8 cellular contexts compared by ENCODE assay signal in the genomic region with DNA sequence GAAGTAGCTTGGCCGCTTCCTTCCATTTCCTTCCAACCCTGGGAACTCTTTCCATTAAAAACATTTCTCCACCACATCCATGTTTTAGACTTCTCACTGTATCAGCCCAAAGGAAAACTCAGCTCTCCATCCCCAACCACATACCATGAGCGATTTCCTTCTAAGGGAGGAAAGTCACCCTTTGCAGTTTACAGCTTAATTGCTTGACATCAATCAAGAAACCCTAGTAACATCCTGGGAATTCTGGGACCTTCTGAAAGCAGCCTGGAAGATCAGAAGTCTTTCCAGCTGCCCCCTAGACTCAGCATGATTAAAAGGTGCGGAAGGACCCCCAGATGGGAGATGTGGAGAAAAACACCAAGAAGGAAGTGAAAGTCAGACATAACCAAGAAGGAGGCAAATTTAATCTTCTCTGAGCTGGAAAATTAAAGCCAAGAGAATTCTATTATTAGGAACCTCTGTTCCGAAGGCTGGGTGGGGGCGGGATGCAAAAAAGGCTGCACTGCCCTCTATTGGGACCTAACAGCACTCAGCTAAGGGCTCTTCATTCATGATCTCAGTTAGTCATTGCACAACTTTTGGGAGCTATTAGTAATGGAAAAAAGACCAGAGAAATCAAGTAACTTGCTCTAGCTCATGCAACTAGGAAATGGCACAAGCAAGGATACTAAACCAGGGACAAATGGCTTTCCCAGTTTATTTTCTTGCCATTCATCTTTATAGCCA.
DNase-seq lines count a peak whose midpoint lies in the region; ATAC-seq and TF ChIP-seq lines count a peak whose summit lies in the region.

No MANE protein-coding gene starts in this region.

- in situ Hi-C loops in T47D (cut with HindIII; ENCODE audit: low pct_unique_long_range_greater_than_20kb, low sequenced_read_pairs), result no loop called here

- peaks cover 9% of the 10 kb centered on the region for H3K4me1 ChIP-seq in testis

- H3K27me3 Mint-ChIP-seq in activated T-cell treated with anti-CD3 and anti-CD28 coated beads, Interleukin-2, amount 50 U/mL, for 4 hours (ENCODE audit: low read depth), result peaks cover 8% of the 10 kb centered on the region

- TF ChIP-seq POLR2A in testis (IDR thresholded peaks at IDR 0.05), result no peak

- H3K36me3 ChIP-seq in testis (ENCODE audit: low read depth, missing control alignments), result no peaks in the 10 kb centered on the region

- no peaks in the 10 kb centered on the region for H3K9me3 Mint-ChIP-seq in activated T-cell treated with anti-CD3 and anti-CD28 coated beads, Interleukin-2, amount 50 U/mL, for 4 hours

- 45% methylated on average over 5 of the region's 5 CpGs for WGBS in testis, 2 donors

- H3K27ac ChIP-seq in testis, result peak overlapping the region in 1 of 2 donors; percentile 76

- DNase-seq in activated T-cell treated with anti-CD3 and anti-CD28 coated beads, Interleukin-2, amount 50 U/mL, for 4 hours, result no peak
- no peak for DNase-seq in activated T-cell treated with anti-CD3 and anti-CD28 coated beads, Interleukin-2, amount 50 U/mL, for 1 hour
- DNase-seq in NCI-H2171 treated with DMSO at 0.1 percent for 48 hours (lab: John Stamatoyannopoulos, UW) (peak; percentile 50), T47D (ENCODE audit: low read depth in 1 of 2, low spot score in 1 of 2) (peak; percentile 54 to 63), left kidney (ENCODE audit: low read depth, low spot score) (peak; percentile 81), testis (peak; percentile 61), activated gamma-delta T cell treated with Interleukin-2 at 50 U/mL for 16 hours (no peak)

- H3K27me3 ChIP-seq in testis, result no peaks in the 10 kb centered on the region

- TF ChIP-seq CTCF in testis (IDR thresholded peaks at IDR 0.05), result peak; percentile 12 to 53 (median 48)

- peaks cover 20% of the 10 kb centered on the region for H3K4me1 Mint-ChIP-seq in activated T-cell treated with anti-CD3 and anti-CD28 coated beads, Interleukin-2, amount 50 U/mL, for 4 hours (ENCODE audit: low read depth)

- intact Hi-C loops in testis (cut with DNase I; ENCODE audit: low total_unique reads), result loop anchor here (10.0 kb wide), 1 partner anchor 510 kb away; no protein-coding TSS in a partner anchor

- no peak overlapping the region for H3K4me3 Mint-ChIP-seq in activated T-cell treated with anti-CD3 and anti-CD28 coated beads, Interleukin-2, amount 50 U/mL, for 4 hours

- ATAC-seq in activated T-cell treated with anti-CD3 and anti-CD28 coated beads, Interleukin-2, amount 50 U/mL, for 4 hours, result peak; percentile 35 to 48
- no peak for ATAC-seq in HG03565 (IDR thresholded peaks at IDR 0.05; ENCODE audit: unreplicated experiment)

- no peak overlapping the region for H3K4me3 ChIP-seq in testis

- no peaks in the 10 kb centered on the region for H3K9me3 ChIP-seq in testis

- H3K36me3 Mint-ChIP-seq in activated T-cell treated with anti-CD3 and anti-CD28 coated beads, Interleukin-2, amount 50 U/mL, for 4 hours (ENCODE audit: insufficient read depth), result no peaks in the 10 kb centered on the region

Comparison
In these comparisons a context has a peak if more than half of its experiments do, and no peak if none do; other contexts are left out.
1. DNase-seq: peak in NCI-H2171 treated with DMSO at 0.1 percent for 48 hours (single experiment), T47D (2 of 2), left kidney (single experiment) and testis (single experiment); none in activated T-cell treated with anti-CD3 and anti-CD28 coated beads, Interleukin-2, amount 50 U/mL, for 4 hours (single experiment), activated T-cell treated with anti-CD3 and anti-CD28 coated beads, Interleukin-2, amount 50 U/mL, for 1 hour (single experiment) and activated gamma-delta T cell treated with Interleukin-2 at 50 U/mL for 16 hours (single experiment).